Comparison of ENCODE assay signal across 8 cellular contexts in the genomic region with DNA sequence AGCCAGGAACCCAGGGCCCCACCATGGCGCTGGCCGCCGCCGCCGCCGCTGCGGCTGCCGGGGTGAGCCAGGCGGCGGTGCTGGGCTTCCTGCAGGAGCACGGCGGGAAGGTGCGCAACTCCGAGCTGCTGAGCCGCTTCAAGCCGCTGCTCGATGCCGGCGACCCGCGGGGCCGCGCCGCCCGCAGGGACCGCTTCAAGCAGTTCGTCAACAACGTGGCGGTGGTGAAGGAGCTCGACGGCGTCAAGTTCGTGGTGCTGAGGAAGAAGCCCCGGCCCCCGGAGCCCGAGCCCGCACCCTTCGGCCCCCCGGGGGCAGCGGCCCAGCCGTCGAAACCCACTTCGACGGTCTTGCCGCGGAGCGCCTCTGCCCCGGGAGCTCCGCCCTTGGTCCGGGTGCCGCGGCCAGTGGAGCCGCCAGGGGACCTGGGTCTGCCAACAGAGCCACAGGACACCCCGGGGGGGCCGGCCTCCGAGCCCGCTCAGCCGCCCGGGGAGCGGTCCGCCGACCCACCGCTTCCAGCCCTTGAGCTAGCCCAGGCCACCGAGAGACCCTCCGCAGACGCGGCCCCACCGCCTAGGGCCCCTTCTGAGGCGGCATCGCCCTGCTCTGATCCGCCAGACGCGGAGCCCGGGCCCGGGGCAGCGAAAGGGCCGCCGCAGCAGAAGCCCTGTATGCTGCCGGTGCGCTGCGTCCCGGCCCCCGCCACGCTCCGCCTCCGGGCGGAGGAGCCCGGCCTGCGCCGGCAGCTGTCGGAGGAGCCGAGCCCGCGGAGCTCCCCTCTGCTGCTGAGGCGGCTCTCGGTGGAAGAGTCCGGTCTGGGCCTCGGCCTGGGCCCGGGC. TPM values are rescaled to one million over a fixed set of nuclear protein-coding genes. Genes with fewer than 3 reads are reported as not detected.
A peak's percentile ranks its signal among the peaks of the same experiment; 100 is the strongest.
DNase-seq lines count a peak whose midpoint lies in the region; ATAC-seq and TF ChIP-seq lines count a peak whose summit lies in the region.

No MANE protein-coding gene starts in this region.

- H3K27me3 Mint-ChIP-seq in activated B cell treated with CpG ODN at 0.5 μM for 24 hours, result peaks cover 32% of the 10 kb centered on the region

- peak; percentile 53 for DNase-seq in activated CD4-positive, alpha-beta T cell treated with anti-CD3 and anti-CD28 coated beads for 48 hours
- no peak for DNase-seq in activated CD4-positive, alpha-beta T cell treated with anti-CD3 and anti-CD28 coated beads for 4 hours
- DNase-seq in activated B cell treated with CpG ODN at 0.5 μM for 24 hours (peak; percentile 47), fibroblast of villous mesenchyme (ENCODE audit: low read depth) (no peak), osteoblast (ENCODE audit: insufficient read length, low spot score, missing footprints) (peak; percentile 90), NCI-H446 (lab: John Stamatoyannopoulos, UW) (no peak), UCSD-AML1 (lab: John Stamatoyannopoulos, UW; ENCODE audit: unreplicated experiment) (no peak)

- intact Hi-C loops in activated B cell treated with CpG ODN at 0.5 μM for 24 hours (cut with micrococcal nuclease), result loop anchor here (2.0 to 5.0 kb wide), 2 partner anchors 17 to 37 kb away; a partner anchor contains a TSS

- H4K20me1 ChIP-seq in osteoblast (ENCODE audit: insufficient read depth, low read length), result no peaks in the 10 kb centered on the region

- peak overlapping the region; percentile 51 for H3K4me2 ChIP-seq in osteoblast (ENCODE audit: insufficient read depth, low read length)

- H2AFZ ChIP-seq in osteoblast (ENCODE audit: low read length), result peak overlapping the region; percentile 22

- H3K36me3 Mint-ChIP-seq in activated B cell treated with CpG ODN at 0.5 μM for 24 hours (ENCODE audit: low read depth), result no peaks in the 10 kb centered on the region

- no peaks in the 10 kb centered on the region for H3K9me3 Mint-ChIP-seq in activated B cell treated with CpG ODN at 0.5 μM for 24 hours

- ATAC-seq in activated B cell treated with CpG ODN at 0.5 μM for 24 hours (ENCODE audit: low read depth), result peak; percentile 63
- ATAC-seq in GM18909 (IDR thresholded peaks at IDR 0.05; ENCODE audit: poor library complexity, unreplicated experiment), result no peak

- H3K4me1 Mint-ChIP-seq in activated B cell treated with CpG ODN at 0.5 μM for 24 hours, result peaks cover 10% of the 10 kb centered on the region

- CTCF ChIA-PET in activated B cell treated with CpG ODN at 0.5 μM for 24 hours (lab: Charles Lee), result no interaction called here

- peaks cover 42% of the 10 kb centered on the region for H3K27me3 ChIP-seq in osteoblast (ENCODE audit: insufficient read depth, low read length)

- H3K4me3 ChIP-seq in fibroblast of villous mesenchyme (ENCODE audit: low read depth, low read length) (peak overlapping the region; percentile 41), osteoblast (ENCODE audit: insufficient read depth, low read length) (peak overlapping the region; percentile 30)

- H3K4me3 Mint-ChIP-seq in activated B cell treated with CpG ODN at 0.5 μM for 24 hours, result no peak overlapping the region

- POLR2A ChIA-PET in activated B cell treated with CpG ODN at 0.5 μM for 24 hours (lab: Charles Lee), result interaction anchor here (0.6 kb wide), 1 partner anchor 283 kb away, joined by 3 read pairs; no protein-coding TSS in a partner anchor

- H3K27ac Mint-ChIP-seq in activated B cell treated with CpG ODN at 0.5 μM for 24 hours, result no peak overlapping the region

- peaks cover 16% of the 10 kb centered on the region for H3K4me1 ChIP-seq in osteoblast (ENCODE audit: insufficient read depth, low read length)

- H3K27ac ChIP-seq in osteoblast (ENCODE audit: low read depth, low read length), result no peak overlapping the region

- TF ChIP-seq CTCF in activated B cell treated with CpG ODN at 0.5 μM for 24 hours (IDR thresholded peaks at IDR 0.05), result no peak
- no peak for TF ChIP-seq CTCF in fibroblast of villous mesenchyme (IDR thresholded peaks at IDR 0.05; ENCODE audit: insufficient read depth, low read depth, low read length)
- no peak for TF ChIP-seq CTCF in osteoblast (IDR thresholded peaks at IDR 0.05; ENCODE audit: extremely low read depth, low read depth, low read length)

- no peaks in the 10 kb centered on the region for H3K79me2 ChIP-seq in osteoblast (ENCODE audit: insufficient read depth, low read length)

- H3K9me3 ChIP-seq in osteoblast (ENCODE audit: low read depth, low read length), result no peaks in the 10 kb centered on the region

- H3K36me3 ChIP-seq in osteoblast (ENCODE audit: insufficient read depth, low read length), result no peaks in the 10 kb centered on the region

RNA-seq across cellular contexts. Expression of a gene that starts 0.7 kb away (rescaled TPM):
- not detected in 2 replicates for total RNA-seq in activated B cell treated with CpG ODN at 0.5 μM for 24 hours
- total RNA-seq in fibroblast of villous mesenchyme, result under 0.01 TPM in 2 replicates
- total RNA-seq in osteoblast, result under 0.01 and 0.29 TPM in 2 replicates

RNA-seq across cellular contexts. Expression of a gene that starts 16.6 kb away (rescaled TPM):
- 1.5 and 2.4 TPM in 2 replicates for total RNA-seq in activated B cell treated with CpG ODN at 0.5 μM for 24 hours
- total RNA-seq in fibroblast of villous mesenchyme, result 6.1 and 6.5 TPM in 2 replicates
- 4.7 and 6.2 TPM in 2 replicates for total RNA-seq in osteoblast

RNA-seq across cellular contexts. Expression of a gene that starts 36.8 kb away (rescaled TPM):
- total RNA-seq in activated B cell treated with CpG ODN at 0.5 μM for 24 hours, result 6.5 and 7.3 TPM in 2 replicates
- total RNA-seq in fibroblast of villous mesenchyme, result 43.5 and 51.4 TPM in 2 replicates
- 32.1 and 33.7 TPM in 2 replicates for total RNA-seq in osteoblast

RNA-seq across cellular contexts. Expression of a gene that starts 52.4 kb away (rescaled TPM):
- 0.29 and 0.39 TPM in 2 replicates for total RNA-seq in activated B cell treated with CpG ODN at 0.5 μM for 24 hours
- total RNA-seq in fibroblast of villous mesenchyme, result not detected in 2 replicates
- 0.29 and 0.36 TPM in 2 replicates for total RNA-seq in osteoblast

RNA-seq across cellular contexts. Expression of a gene that starts 52.6 kb away (rescaled TPM):
- total RNA-seq in activated B cell treated with CpG ODN at 0.5 μM for 24 hours, result 197 and 218 TPM in 2 replicates
- total RNA-seq in fibroblast of villous mesenchyme, result 134 and 179 TPM in 2 replicates
- 76.0 and 94.6 TPM in 2 replicates for total RNA-seq in osteoblast

Comparison
In these comparisons a context has a peak if more than half of its experiments do, and no peak if none do; other contexts are left out.
1. DNase-seq: peak in activated CD4-positive, alpha-beta T cell treated with anti-CD3 and anti-CD28 coated beads for 48 hours (single experiment), activated B cell treated with CpG ODN at 0.5 μM for 24 hours (single experiment) and osteoblast (single experiment); none in activated CD4-positive, alpha-beta T cell treated with anti-CD3 and anti-CD28 coated beads for 4 hours (0 of 2), fibroblast of villous mesenchyme (single experiment), NCI-H446 (0 of 2) and UCSD-AML1 (single experiment).